Comparison of ENCODE assay signal across 18 cellular contexts in genomic region chr11:8749202-8749601, GRCh38.
DNase-seq lines count a peak whose midpoint lies in the region; ATAC-seq and TF ChIP-seq lines count a peak whose summit lies in the region.
"Had no signal": no experiment of that assay in that cellular context is flagged by ENCODE, and none has a peak within 500 bp of the region (broad histone marks: within the 10 kb centered on the region; RNA-seq: fewer than 3 reads in every experiment).

No MANE protein-coding gene starts in this region.

- H3K4ac ChIP-seq in trophoblast cell (ENCODE audit: low read depth, low read length), result no peak overlapping the region

- H4K12ac ChIP-seq in trophoblast cell (ENCODE audit: low read depth, low read length), result no peak overlapping the region

- H3K27me3 ChIP-seq in heart right ventricle, result no peaks in the 10 kb centered on the region
- no peaks in the 10 kb centered on the region for H3K27me3 ChIP-seq in muscle layer of colon (ENCODE audit: control insufficient read depth in 1 of 2, insufficient read depth in 2 of 2, low read length in 2 of 2)
- H3K27me3 ChIP-seq in psoas muscle (ENCODE audit: insufficient read depth in 3 of 3, low read length in 2 of 3), result no peaks in the 10 kb centered on the region
- no peaks in the 10 kb centered on the region for H3K27me3 ChIP-seq in Caco-2 (replicated peaks; ENCODE audit: control insufficient read depth, insufficient read depth, low read length)
- H3K27me3 ChIP-seq in trophoblast cell (ENCODE audit: insufficient read depth, low read length), result no peaks in the 10 kb centered on the region

- H3K9me3 ChIP-seq in heart right ventricle (peaks cover 0 to 17% (median 8%) of the 10 kb centered on the region in 11 donors), muscle layer of colon (ENCODE audit: low read length) (no peaks in the 10 kb centered on the region), psoas muscle (peaks cover 3% of the 10 kb centered on the region), Caco-2 (peaks cover 13% of the 10 kb centered on the region), trophoblast cell (ENCODE audit: insufficient read depth, low read depth, low read length) (no peaks in the 10 kb centered on the region)

- H2AFZ ChIP-seq in trophoblast cell (ENCODE audit: insufficient read depth, low read length, poor library complexity), result no peak overlapping the region

- ATAC-seq in heart right ventricle (peak in 6 of 8 donors; percentile 11 to 69 (median 46)), psoas muscle (no peak)
- ATAC-seq: Panc1 had no signal

- no peak overlapping the region for H3K23ac ChIP-seq in trophoblast cell (ENCODE audit: low read length)

- no peaks in the 10 kb centered on the region for H3K79me1 ChIP-seq in trophoblast cell (ENCODE audit: low read length)

- H3K4me2 ChIP-seq in trophoblast cell (ENCODE audit: low read length), result no peak overlapping the region

- H3K9me3 Mint-ChIP-seq in Caco-2 (ENCODE audit: unreplicated experiment), result peaks cover 11% of the 10 kb centered on the region
- H3K9me3 Mint-ChIP-seq: CD4-positive, alpha-beta T cell had no signal

- no peak overlapping the region for H3K27ac ChIP-seq in heart right ventricle
- H3K27ac ChIP-seq in muscle layer of colon (ENCODE audit: low read depth, low read length), result peak overlapping the region; percentile 1
- H3K27ac ChIP-seq in psoas muscle, result no peak overlapping the region
- no peak overlapping the region for H3K27ac ChIP-seq in trophoblast cell (ENCODE audit: low read depth, low read length)

- peaks cover 9% of the 10 kb centered on the region for H3K36me3 Mint-ChIP-seq in Caco-2 (ENCODE audit: insufficient read depth, unreplicated experiment)

- no peak overlapping the region for H4K91ac ChIP-seq in trophoblast cell (ENCODE audit: low read depth, low read length)

- peaks cover 0 to 37% (median 9%) of the 10 kb centered on the region in 9 donors for H3K4me1 ChIP-seq in heart right ventricle
- H3K4me1 ChIP-seq in muscle layer of colon (ENCODE audit: insufficient read depth, low read length), result peaks cover 30% of the 10 kb centered on the region
- no peaks in the 10 kb centered on the region for H3K4me1 ChIP-seq in psoas muscle
- peaks cover 25% of the 10 kb centered on the region for H3K4me1 ChIP-seq in Caco-2
- no peaks in the 10 kb centered on the region for H3K4me1 ChIP-seq in trophoblast cell (ENCODE audit: control insufficient read depth in 1 of 2, insufficient read depth in 2 of 2, low read length in 2 of 2)

- intact Hi-C loops in heart right ventricle (cut with DNase I), result no loop called here
- intact Hi-C loops in cardiac septum (cut with DNase I), result no loop called here
- intact Hi-C loops in psoas muscle (cut with DNase I), result no loop called here
- intact Hi-C loops in Caco-2 (cut with micrococcal nuclease; ENCODE audit: unreplicated experiment), result no loop called here

- no peak overlapping the region for H3K14ac ChIP-seq in trophoblast cell (ENCODE audit: low read length)

- peaks cover 18% of the 10 kb centered on the region for H3K4me1 Mint-ChIP-seq in Caco-2 (ENCODE audit: low read depth, unreplicated experiment)

- H4K8ac ChIP-seq in trophoblast cell (ENCODE audit: low read depth, low read length), result no peak overlapping the region

- TF ChIP-seq CTCF in heart right ventricle (IDR thresholded peaks at IDR 0.05) (no peak), psoas muscle (IDR thresholded peaks at IDR 0.05) (no peak), Caco-2 (IDR thresholded peaks at IDR 0.05; ENCODE audit: insufficient read depth in 1 of 2, low read depth in 1 of 2, low read length in 1 of 2, severe bottlenecking in 1 of 2, unreplicated experiment in 1 of 2) (no peak)

- H3K4me3 ChIP-seq in heart right ventricle, result no peak overlapping the region
- no peak overlapping the region for H3K4me3 ChIP-seq in muscle layer of colon (ENCODE audit: low read depth in 1 of 2, low read length in 2 of 2)
- H3K4me3 ChIP-seq in psoas muscle, result no peak overlapping the region
- no peak overlapping the region for H3K4me3 ChIP-seq in Caco-2 (ENCODE audit: low read depth, low read length)
- H3K4me3 ChIP-seq in trophoblast cell (ENCODE audit: low read depth, low read length), result no peak overlapping the region

- BruUV-seq in Caco-2 (replicated peaks; lab: Mats Ljungman, UMichigan), result no TSS peak

- no peak overlapping the region for H2AK5ac ChIP-seq in trophoblast cell (ENCODE audit: low read length)

- no peak overlapping the region for H3K4me3 Mint-ChIP-seq in Caco-2 (ENCODE audit: unreplicated experiment)
- H3K4me3 Mint-ChIP-seq: B cell; CD4-positive, alpha-beta T cell had no signal

- H2BK12ac ChIP-seq in trophoblast cell (ENCODE audit: low read length), result no peak overlapping the region

- no peak overlapping the region for H3K18ac ChIP-seq in trophoblast cell (ENCODE audit: low read length)

- H3K27me3 Mint-ChIP-seq in Caco-2 (ENCODE audit: insufficient read depth, unreplicated experiment), result no peaks in the 10 kb centered on the region

- H3K36me3 ChIP-seq in heart right ventricle (peaks cover 0 to 46% (median 0%) of the 10 kb centered on the region in 9 donors), muscle layer of colon (ENCODE audit: insufficient read depth, low read length) (peaks cover 22% of the 10 kb centered on the region), psoas muscle (ENCODE audit: insufficient read depth in 1 of 2, low read depth in 1 of 2) (no peaks in the 10 kb centered on the region), Caco-2 (ENCODE audit: control insufficient read depth, insufficient read depth, low read length) (no peaks in the 10 kb centered on the region; the same call in none of the 2 replicates), trophoblast cell (ENCODE audit: control insufficient read depth in 1 of 2, insufficient read depth in 2 of 2, low read length in 2 of 2) (peaks cover 0 to 5% of the 10 kb centered on the region in 2 experiments)

- no peak overlapping the region for H2BK5ac ChIP-seq in trophoblast cell (ENCODE audit: low read depth, low read length, poor library complexity)

- H3K79me2 ChIP-seq in trophoblast cell (ENCODE audit: control insufficient read depth, insufficient read depth, low read length, poor library complexity), result no peaks in the 10 kb centered on the region

- CTCF ChIA-PET in Caco-2 (lab: Charles Lee), result interaction anchor here (0.6 kb wide), 1 partner anchor 516 kb away, joined by 8 read pairs; the partner anchor contains the start of gene DENND5A

- DNase-seq in heart right ventricle, result no peak
- DNase-seq in cardiac septum (ENCODE audit: low spot score), result no peak
- peak; percentile 35 for DNase-seq in islet precursor cell
- no peak for DNase-seq in psoas muscle
- no peak for DNase-seq in stimulated activated CD4-positive, alpha-beta T cell treated with anti-CD3 and anti-CD28 coated beads, Interleukin-4, amount 100 ng/mL, for 1 hour
- DNase-seq in Caco-2, result no peak
- DNase-seq in trophoblast cell, result no peak
- DNase-seq: CD4-positive, alpha-beta T cell; DMS153; GDM1; GOT3; NCI-H1092 treated with DMSO at 0.1 percent for 48 hours; NCI-H2081; NCI-H2171 treated with DMSO at 0.1 percent for 48 hours; NCI-H446 treated with DMSO at 0.1 percent for 48 hours had no signal

- POLR2A ChIA-PET in Caco-2 (lab: Charles Lee), result no interaction called here

- H3K9ac ChIP-seq in muscle layer of colon (ENCODE audit: low read length), result no peak overlapping the region
- no peak overlapping the region for H3K9ac ChIP-seq in trophoblast cell (ENCODE audit: low read length)

- no peak overlapping the region for H2BK120ac ChIP-seq in trophoblast cell (ENCODE audit: insufficient read depth, low read length, poor library complexity)

- 70% methylated on average over 2 of the region's 2 CpGs for whole genome bisulfite sequencing in heart right ventricle, 2 donors
- 78 to 98% (median 87%) methylated on average over 2 of the region's 2 CpGs for WGBS in psoas muscle, 3 donors
- WGBS in trophoblast cell (ENCODE audit: extremely low coverage, insufficient coverage, insufficient read length), result no CpG with 5 or more reads among the region's 2 CpGs

- H3K27ac Mint-ChIP-seq in Caco-2 (ENCODE audit: unreplicated experiment), result no peak overlapping the region
- H3K27ac Mint-ChIP-seq: B cell; CD4-positive, alpha-beta T cell had no signal

Comparison
In these comparisons a context has a peak if more than half of its experiments do, and no peak if none do; other contexts are left out.
1. ATAC-seq: peak in heart right ventricle (6 of 8); none in psoas muscle (0 of 4).